1 cellular context compared by ENCODE assay signal in genomic region chr12:49945394-49946080, GRCh38.
TF ChIP-seq lines count a peak whose summit lies in the region.

No MANE protein-coding gene starts in this region.

TF ChIP-seq in HEK293, 187 proteins besides CTCF, POLR2A, EP300 and RAD21 (continued from another document):
- TF ChIP-seq REST (tag by site-specific recombination; IDR thresholded peaks at IDR 0.05), result no peak
- no peak for TF ChIP-seq HOXC10 (CRISPR knock-in tag; IDR thresholded peaks at IDR 0.05)
- no peak for TF ChIP-seq ZNF701 (tag by site-specific recombination; IDR thresholded peaks at IDR 0.05)
- no peak for TF ChIP-seq HOXD13 (CRISPR knock-in tag; IDR thresholded peaks at IDR 0.05; ENCODE audit: borderline replicate concordance)
- TF ChIP-seq ZBTB26 (tag by site-specific recombination; optimal IDR thresholded peaks at IDR 0.05), result no peak
- TF ChIP-seq ZNF473 (tag by site-specific recombination; IDR thresholded peaks at IDR 0.05), result no peak
- no peak for TF ChIP-seq ZFP37 (tag by site-specific recombination; IDR thresholded peaks at IDR 0.05)
- TF ChIP-seq ZNF26 (tag by site-specific recombination; IDR thresholded peaks at IDR 0.05), result no peak
- TF ChIP-seq ZNF112 (tag by site-specific recombination; IDR thresholded peaks at IDR 0.05), result no peak
- TF ChIP-seq ZNF518A (tag by site-specific recombination; conservative IDR thresholded peaks at IDR 0.05; ENCODE audit: low read depth), result no peak
- TF ChIP-seq ZNF561 (tag by site-specific recombination; IDR thresholded peaks at IDR 0.05; ENCODE audit: borderline replicate concordance), result 0 out of 2 replicates have a peak, but pooled peaks have one; percentile 60
- TF ChIP-seq ZNF768 (tag by site-specific recombination; IDR thresholded peaks at IDR 0.05), result peak; percentile 49; the same call in 1 of the 2 replicates
- peak; percentile 91 for TF ChIP-seq ZNF660 (tag by site-specific recombination; IDR thresholded peaks at IDR 0.05)
- TF ChIP-seq ZNF274 (IDR thresholded peaks at IDR 0.05; ENCODE audit: low read length), result no peak
- TF ChIP-seq ZNF274 (tag by site-specific recombination; IDR thresholded peaks at IDR 0.05; ENCODE audit: borderline replicate concordance), result no peak
- TF ChIP-seq PRDM10 (tag by site-specific recombination; IDR thresholded peaks at IDR 0.05), result peak; percentile 44; the same call in 1 of the 2 replicates
- no peak for TF ChIP-seq ZNF350 (tag by site-specific recombination; IDR thresholded peaks at IDR 0.05)
- no peak for TF ChIP-seq ZSCAN18 (tag by site-specific recombination; IDR thresholded peaks at IDR 0.05)
- no peak for TF ChIP-seq ZNF785 (tag by site-specific recombination; IDR thresholded peaks at IDR 0.05)
- TF ChIP-seq ZBTB21 (tag by site-specific recombination; IDR thresholded peaks at IDR 0.05), result peak; percentile 45
- TF ChIP-seq ZNF280C (tag by site-specific recombination; IDR thresholded peaks at IDR 0.05), result no peak
- peak; percentile 40; the same call in 1 of the 2 replicates for TF ChIP-seq ZNF654 (tag by site-specific recombination; IDR thresholded peaks at IDR 0.05; ENCODE audit: low read depth)
- TF ChIP-seq ZBTB20 (tag by site-specific recombination; IDR thresholded peaks at IDR 0.05), result 0 out of 2 replicates have a peak, but pooled peaks have one; percentile 17
- no peak for TF ChIP-seq HOXA7 (CRISPR knock-in tag; IDR thresholded peaks at IDR 0.05; ENCODE audit: borderline replicate concordance)
- TF ChIP-seq ZNF677 (tag by site-specific recombination; IDR thresholded peaks at IDR 0.05), result no peak
- no peak for TF ChIP-seq ATF2 (tag by site-specific recombination; IDR thresholded peaks at IDR 0.05; ENCODE audit: low read depth)
